Comparison of ENCODE assay signal across 8 cellular contexts in genomic region chr11:46700251-46701077, GRCh38. TPM values are rescaled to one million over a fixed set of nuclear protein-coding genes. Genes with fewer than 3 reads are reported as not detected.
A peak's percentile ranks its signal among the peaks of the same experiment; 100 is the strongest.
DNase-seq lines count a peak whose midpoint lies in the region; ATAC-seq and TF ChIP-seq lines count a peak whose summit lies in the region.

Gene ARHGAP1 (minus strand): TSS chr11:46700619. CDS start chr11:46696107, 4,512 bp downstream.
Gene ZNF408 (plus strand): TSS chr11:46701031. CDS start chr11:46701048, 17 bp downstream.

- POLR2A ChIA-PET in CD8-positive, alpha-beta T cell (lab: Charles Lee) = interaction anchor here (0.6 to 2.9 kb wide), 18 partner anchors 8 to 1066 kb away, joined by 3 to 27 read pairs (median 4); partner anchors contain the start of genes ACP2, AMBRA1, ATG13 and CSTPP1

- peaks cover 34% of the 10 kb centered on the region for H3K36me3 ChIP-seq in CD8-positive, alpha-beta T cell (ENCODE audit: insufficient read depth, low read length)
- H3K36me3 ChIP-seq in lower lobe of right lung = peaks cover 49% of the 10 kb centered on the region

- no peaks in the 10 kb centered on the region for H3K9me3 Mint-ChIP-seq in CD8-positive, alpha-beta T cell

- peak; percentile 97 for ATAC-seq in CD8-positive, alpha-beta T cell
- ATAC-seq in GM19467 (IDR thresholded peaks at IDR 0.05; ENCODE audit: unreplicated experiment) = peak; percentile 86
- peak; percentile 99 for ATAC-seq in lower lobe of right lung

- intact Hi-C loops in CD8-positive, alpha-beta T cell (cut with DNase I, micrococcal nuclease) = loop anchor here (1.0 to 10.0 kb wide), 21 partner anchors 29 to 1343 kb away; partner anchors contain the start of genes ACP2 (in 2 of the 2), AMBRA1 (in 2 of the 2), ATG13 (in 2 of the 2) and HARBI1 (in 2 of the 2)
- intact Hi-C loops in lower lobe of right lung (cut with DNase I) = no loop called here

- peak within 1 kb of the TSS; percentile 96 for H3K27ac Mint-ChIP-seq in CD8-positive, alpha-beta T cell

- CTCF ChIA-PET in CD8-positive, alpha-beta T cell (lab: Charles Lee) = interaction anchor here (1.4 to 6.7 kb wide), 2 partner anchors 9 to 28 kb away, joined by 5 to 43 read pairs; no protein-coding TSS in a partner anchor

- peak within 1 kb of the TSS; percentile 82 for H3K27ac ChIP-seq in CD8-positive, alpha-beta T cell (ENCODE audit: low read depth, low read length)
- peak within 1 kb of the TSS; percentile 93 for H3K27ac ChIP-seq in lower lobe of right lung

- H3K36me3 Mint-ChIP-seq in CD8-positive, alpha-beta T cell = peaks cover 64% of the 10 kb centered on the region

- peaks cover 57% of the 10 kb centered on the region for H3K4me1 ChIP-seq in CD8-positive, alpha-beta T cell (ENCODE audit: insufficient read depth, low read length)
- peaks cover 60% of the 10 kb centered on the region for H3K4me1 ChIP-seq in lower lobe of right lung

- DNase-seq in CD8-positive, alpha-beta T cell = peak; percentile 98 to 100 (median 99)
- peak; percentile 98 for DNase-seq in HS-27A (ENCODE audit: low read depth)
- peak; percentile 92 for DNase-seq in NK-92 (lab: John Stamatoyannopoulos, UW; ENCODE audit: unreplicated experiment)
- DNase-seq in activated CD8-positive, alpha-beta memory T cell treated with anti-CD3 and anti-CD28 coated beads for 1 hour (ENCODE audit: extremely low read depth in 1 of 2, low read depth in 1 of 2) = peak; percentile 98 to 99
- DNase-seq in effector CD4-positive, alpha-beta T cell = peak; percentile 99
- DNase-seq in lower lobe of right lung = peak; percentile 100
- DNase-seq in stimulated activated CD4-positive, alpha-beta T cell treated with anti-CD3 and anti-CD28 coated beads, TNF-alpha, amount 100 ng/mL, for 24 hours (ENCODE audit: low read depth in 3 of 3) = peak; percentile 99 to 100 (median 99)

- no peaks in the 10 kb centered on the region for H3K27me3 Mint-ChIP-seq in CD8-positive, alpha-beta T cell (ENCODE audit: low read depth)

- H3K27me3 ChIP-seq in CD8-positive, alpha-beta T cell (ENCODE audit: insufficient read depth, low read length) = no peaks in the 10 kb centered on the region
- no peaks in the 10 kb centered on the region for H3K27me3 ChIP-seq in lower lobe of right lung (ENCODE audit: low read depth)

- peak within 1 kb of the TSS; percentile 79 for H3K4me3 ChIP-seq in CD8-positive, alpha-beta T cell (ENCODE audit: low read depth, low read length)
- peak within 1 kb of the TSS; percentile 98 for H3K4me3 ChIP-seq in lower lobe of right lung

- H3K9me3 ChIP-seq in CD8-positive, alpha-beta T cell (ENCODE audit: low read length) = no peaks in the 10 kb centered on the region
- H3K9me3 ChIP-seq in lower lobe of right lung = no peaks in the 10 kb centered on the region

- peaks cover 53% of the 10 kb centered on the region for H3K4me1 Mint-ChIP-seq in CD8-positive, alpha-beta T cell (ENCODE audit: low read depth)

- TF ChIP-seq CTCF in CD8-positive, alpha-beta T cell (IDR thresholded peaks at IDR 0.05) = no peak
- TF ChIP-seq CTCF in lower lobe of right lung (IDR thresholded peaks at IDR 0.05) = no peak

- peak within 1 kb of the TSS; percentile 99 for H3K4me3 Mint-ChIP-seq in CD8-positive, alpha-beta T cell

RNA-seq across cellular contexts. Expression of gene ARHGAP1, which starts in this region (rescaled TPM):
- total RNA-seq in CD8-positive, alpha-beta T cell = 10 to 100 TPM; 33.4 to 36.9 TPM
- 67.4 TPM for total RNA-seq in lower lobe of right lung

RNA-seq across cellular contexts. Expression of gene ZNF408, which starts in this region (rescaled TPM):
- total RNA-seq in CD8-positive, alpha-beta T cell = 10 to 100 TPM; 24.0 to 24.3 TPM
- 8.6 TPM for total RNA-seq in lower lobe of right lung

Comparison
In these comparisons a context has a peak if more than half of its experiments do, and no peak if none do; other contexts are left out.
1. Peak in every context shown above with its lines: DNase-seq, ATAC-seq, H3K4me3 ChIP-seq and H3K27ac ChIP-seq.